19 cellular contexts compared by ENCODE assay signal in the genomic region with DNA sequence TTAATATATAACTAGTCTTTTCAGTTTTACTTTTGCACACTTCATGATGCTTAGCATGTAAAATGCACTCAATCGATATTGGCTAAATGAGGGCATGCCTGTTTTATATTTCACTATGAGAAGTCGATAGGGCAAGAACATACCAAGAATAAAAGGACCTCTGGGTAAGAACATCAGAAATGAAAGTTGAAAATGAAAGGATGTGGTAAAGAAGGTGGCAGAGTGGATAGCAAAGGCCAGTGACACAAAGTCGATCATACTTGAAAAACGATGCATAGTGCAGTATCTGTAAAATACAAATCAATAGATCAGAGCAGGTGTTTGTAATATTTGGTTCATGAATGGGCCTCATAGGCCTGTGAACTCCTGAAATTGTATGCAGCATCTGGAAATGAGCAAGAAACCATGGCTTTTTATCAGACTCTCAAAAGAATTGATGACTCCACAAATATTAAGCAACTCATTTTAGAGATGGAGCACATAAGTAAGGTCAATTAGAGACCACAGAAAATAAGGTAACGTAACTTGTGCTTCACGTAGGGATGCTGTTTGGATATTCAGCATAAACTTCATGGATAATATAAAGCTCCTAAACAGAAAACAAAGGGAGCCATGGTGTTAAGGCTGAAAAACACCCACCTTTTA.
A peak's percentile ranks its signal among the peaks of the same experiment; 100 is the strongest.
DNase-seq lines count a peak whose midpoint lies in the region; ATAC-seq, FAIRE-seq and TF ChIP-seq lines count a peak whose summit lies in the region.
"Had no signal": no experiment of that assay in that cellular context is flagged by ENCODE, and none has a peak within 500 bp of the region (broad histone marks: within the 10 kb centered on the region; RNA-seq: fewer than 3 reads in every experiment).

No MANE protein-coding gene starts in this region.

- H3K18ac ChIP-seq in IMR-90 (ENCODE audit: low read depth, low read length) = no peak overlapping the region

- intact Hi-C loops in mammary epithelial cell (cut with micrococcal nuclease) = no loop called here
- intact Hi-C loops in breast epithelium (cut with DNase I; ENCODE audit: low total_unique reads) = no loop called here
- intact Hi-C loops in IMR-90 (cut with micrococcal nuclease) = no loop called here
- intact Hi-C loops in K562 (cut with micrococcal nuclease) = no loop called here

- H3K9ac ChIP-seq in mammary epithelial cell (ENCODE audit: insufficient read depth, low read length) (no peak overlapping the region), IMR-90 (ENCODE audit: low read depth, low read length) (no peak overlapping the region), K562 (ENCODE audit: insufficient read depth in 1 of 2, low read depth in 2 of 2, low read length in 2 of 2) (no peak overlapping the region)

- TF ChIP-seq POLR2A in breast epithelium (IDR thresholded peaks at IDR 0.05) (no peak), GM12892 (IDR thresholded peaks at IDR 0.05; ENCODE audit: low read depth, low read length) (no peak), IMR-90 (IDR thresholded peaks at IDR 0.05; ENCODE audit: low read depth, low read length) (no peak), K562 (conservative IDR thresholded peaks at IDR 0.05) (no peak)

- H3K4me3 ChIP-seq in mammary epithelial cell (replicated peaks in 1 of 3; ENCODE audit: insufficient read depth in 1 of 3, low read depth in 2 of 3, low read length in 3 of 3) (no peak overlapping the region), breast epithelium (no peak overlapping the region), IMR-90 (ENCODE audit: insufficient read depth, low read depth, low read length) (no peak overlapping the region), K562 (no peak overlapping the region)
- H3K4me3 ChIP-seq: HAP-1 had no signal

- no peak overlapping the region for H2BK20ac ChIP-seq in IMR-90 (ENCODE audit: low read depth, low read length)

- H2AFZ ChIP-seq in mammary epithelial cell (ENCODE audit: low read depth, low read length) (peak overlapping the region; percentile 21), IMR-90 (replicated peaks; ENCODE audit: low read length, poor library complexity) (no peak overlapping the region), K562 (ENCODE audit: low read depth, low read length) (no peak overlapping the region)

- H3K4ac ChIP-seq in IMR-90 (ENCODE audit: low read depth, low read length) = no peak overlapping the region

- no peak for TF ChIP-seq CTCF in mammary epithelial cell (conservative IDR thresholded peaks at IDR 0.05 in 1 of 2, IDR thresholded peaks at IDR 0.05 in 1 of 2; ENCODE audit: extremely low read depth in 1 of 2, insufficient read depth in 1 of 2, low read depth in 1 of 2, low read length in 2 of 2)
- TF ChIP-seq CTCF in breast epithelium (IDR thresholded peaks at IDR 0.05) = no peak
- TF ChIP-seq CTCF in IMR-90 (conservative IDR thresholded peaks at IDR 0.05; ENCODE audit: low read depth, low read length) = no peak
- no peak for TF ChIP-seq CTCF in K562 (IDR thresholded peaks at IDR 0.05 in 2 of 3, conservative IDR thresholded peaks at IDR 0.05 in 1 of 3; ENCODE audit: insufficient read depth in 2 of 3, low read depth in 1 of 3, low read length in 3 of 3)

- in situ Hi-C loops in mammary epithelial cell (cut with MboI; ENCODE audit: low sequenced_read_pairs in 2 of 2) (no loop called here), IMR-90 (cut with MboI; ENCODE audit: low sequenced_read_pairs) (no loop called here), K562 (cut with MboI) (no loop called here)

- H3K14ac ChIP-seq in IMR-90 (replicated peaks; ENCODE audit: low read depth, low read length) = no peak overlapping the region

- CTCF ChIA-PET in mammary epithelial cell (lab: Charles Lee; ENCODE audit: low non-redundant PET) (no interaction called here), IMR-90 (lab: Yijun Ruan, JAX) (no interaction called here), K562 (lab: Yijun Ruan, JAX; ENCODE audit: low intra/inter-chr PET ratio) (no interaction called here)

- no peaks in the 10 kb centered on the region for H3K36me3 ChIP-seq in mammary epithelial cell (ENCODE audit: insufficient read depth, low read length)
- H3K36me3 ChIP-seq in breast epithelium = no peaks in the 10 kb centered on the region
- H3K36me3 ChIP-seq in IMR-90 (ENCODE audit: control insufficient read depth, insufficient read depth, low read length) = no peaks in the 10 kb centered on the region
- H3K36me3 ChIP-seq in K562 (ENCODE audit: control insufficient read depth, insufficient read depth, low read length) = no peaks in the 10 kb centered on the region
- H3K36me3 ChIP-seq: HAP-1 had no signal

- dilution Hi-C loops in mammary epithelial cell (cut with HindIII; ENCODE audit: low sequenced_read_pairs) = no loop called here
- dilution Hi-C loops in IMR-90 (cut with HindIII; ENCODE audit: low sequenced_read_pairs, unreplicated experiment) = no loop called here

- no peak overlapping the region for H4K91ac ChIP-seq in IMR-90 (ENCODE audit: insufficient read depth, low read depth, low read length)

- H3K27me3 ChIP-seq in mammary epithelial cell (ENCODE audit: insufficient read depth, low read length) (no peaks in the 10 kb centered on the region), breast epithelium (no peaks in the 10 kb centered on the region), IMR-90 (ENCODE audit: control insufficient read depth, insufficient read depth, low read length) (no peaks in the 10 kb centered on the region), K562 (ENCODE audit: control insufficient read depth in 2 of 2, insufficient read depth in 2 of 2, low read length in 2 of 2) (no peaks in the 10 kb centered on the region)

- POLR2A ChIA-PET in IMR-90 (lab: Charles Lee; ENCODE audit: unreplicated experiment) = no interaction called here
- POLR2A ChIA-PET in K562 (lab: Yijun Ruan, JAX) = no interaction called here

- H3K79me2 ChIP-seq in mammary epithelial cell (ENCODE audit: insufficient read depth, low read length) (no peaks in the 10 kb centered on the region), K562 (ENCODE audit: control insufficient read depth, insufficient read depth, low read length) (no peaks in the 10 kb centered on the region)

- no peaks in the 10 kb centered on the region for H3K9me3 ChIP-seq in mammary epithelial cell (replicated peaks; ENCODE audit: insufficient read depth, low read length)
- H3K9me3 ChIP-seq in breast epithelium = no peaks in the 10 kb centered on the region
- no peaks in the 10 kb centered on the region for H3K9me3 ChIP-seq in IMR-90 (ENCODE audit: control insufficient read depth, insufficient read depth, low read length)
- H3K9me3 ChIP-seq in K562 (replicated peaks; ENCODE audit: control insufficient read depth, insufficient read depth, low read depth, low read length) = no peaks in the 10 kb centered on the region
- H3K9me3 ChIP-seq: HAP-1 had no signal

- peaks cover 18% of the 10 kb centered on the region for H3K4me1 ChIP-seq in mammary epithelial cell (ENCODE audit: insufficient read depth, low read length)
- H3K4me1 ChIP-seq in breast epithelium = no peaks in the 10 kb centered on the region
- H3K4me1 ChIP-seq in IMR-90 (ENCODE audit: control insufficient read depth, insufficient read depth, low read length) = peaks cover 2% of the 10 kb centered on the region
- no peaks in the 10 kb centered on the region for H3K4me1 ChIP-seq in K562 (replicated peaks in 1 of 2; ENCODE audit: control insufficient read depth in 2 of 2, insufficient read depth in 2 of 2, low read length in 2 of 2)

- no peak overlapping the region for H4K5ac ChIP-seq in IMR-90 (ENCODE audit: low read depth, low read length)

- TF ChIP-seq RAD21 in IMR-90 (IDR thresholded peaks at IDR 0.05; ENCODE audit: low read length) = no peak
- TF ChIP-seq RAD21 in K562 (CRISPR knock-in tag; conservative IDR thresholded peaks at IDR 0.05 in 1 of 2, IDR thresholded peaks at IDR 0.05 in 1 of 2) = no peak

- peak; percentile 5 for FAIRE-seq in GM12892 (lab: Jason Lieb, UNC)
- no peak for FAIRE-seq in K562 (lab: Jason Lieb, UNC)
- FAIRE-seq: GM12891, H54 had no signal

- H3K9me1 ChIP-seq in IMR-90 (ENCODE audit: insufficient read depth, low read length) (no peaks in the 10 kb centered on the region), K562 (ENCODE audit: control insufficient read depth, insufficient read depth, low read length) (no peaks in the 10 kb centered on the region)

- H3K79me1 ChIP-seq in IMR-90 (ENCODE audit: low read depth in 1 of 2, low read length in 2 of 2) = no peaks in the 10 kb centered on the region

- no peak for TF ChIP-seq EP300 in K562 (IDR thresholded peaks at IDR 0.05; ENCODE audit: low read length)

- no peak overlapping the region for H2BK120ac ChIP-seq in IMR-90 (ENCODE audit: low read depth, low read length)

- no peak overlapping the region for H2AK5ac ChIP-seq in IMR-90 (ENCODE audit: low read depth, low read length)

- no peak for ATAC-seq in IMR-90 (ENCODE audit: low read depth)
- ATAC-seq in K562 = no peak
- ATAC-seq in GM21576 (IDR thresholded peaks at IDR 0.05; ENCODE audit: unreplicated experiment) = no peak

- no peak overlapping the region for H3K27ac ChIP-seq in mammary epithelial cell (ENCODE audit: insufficient read depth, low read depth, low read length)
- H3K27ac ChIP-seq in breast epithelium = no peak overlapping the region
- H3K27ac ChIP-seq in IMR-90 (ENCODE audit: insufficient read depth, low read length) = no peak overlapping the region
- no peak overlapping the region for H3K27ac ChIP-seq in K562 (ENCODE audit: extremely low read depth, low read depth, low read length)

- H2BK5ac ChIP-seq in IMR-90 (ENCODE audit: low read depth, low read length, poor library complexity, severe bottlenecking) = no peak overlapping the region

- DNase-seq in mammary epithelial cell (no peak), breast epithelium (ENCODE audit: low spot score in 2 of 2) (no peak), GM12892 (ENCODE audit: insufficient read length) (no peak), IMR-90 (no peak), K562 (ENCODE audit: extremely low read depth in 1 of 4, low spot score in 3 of 4) (no peak), retina (no peak)
- DNase-seq: 8988T; C1 segment of cervical spinal cord; Calu3; CD4-positive, alpha-beta memory T cell; COR-L47; DMS53; DMS79 treated with DMSO at 0.1 percent for 48 hours; GF-D8; GOT3 had no signal

- H2BK15ac ChIP-seq in IMR-90 (ENCODE audit: low read depth, low read length) = no peak overlapping the region

- H2AK9ac ChIP-seq in IMR-90 (replicated peaks; ENCODE audit: low read depth, low read length, poor library complexity) = no peak overlapping the region

- H4K8ac ChIP-seq in IMR-90 (ENCODE audit: low read depth in 2 of 2, low read length in 2 of 2) = no peak overlapping the region

- no TSS peak for BruUV-seq in mammary epithelial cell (replicated peaks; lab: Mats Ljungman, UMichigan)
- BruUV-seq in IMR-90 (replicated peaks; lab: Mats Ljungman, UMichigan) = no TSS peak
- BruUV-seq in K562 (replicated peaks; lab: Mats Ljungman, UMichigan) = no TSS peak

- no peak overlapping the region for H3K23ac ChIP-seq in IMR-90 (ENCODE audit: low read depth, low read length)

- H4K20me1 ChIP-seq in mammary epithelial cell (ENCODE audit: insufficient read depth, low read length) = no peaks in the 10 kb centered on the region
- no peaks in the 10 kb centered on the region for H4K20me1 ChIP-seq in IMR-90 (ENCODE audit: insufficient read depth, low read length)
- no peaks in the 10 kb centered on the region for H4K20me1 ChIP-seq in K562 (replicated peaks; ENCODE audit: control insufficient read depth, insufficient read depth, low read length)

- 98% methylated on average over 6 of the region's 6 CpGs for WGBS in mammary epithelial cell (ENCODE audit: low coverage, missing lambda C conversion rate)
- 100% methylated on average over 1 of the region's 6 CpGs; no CpG with 5 or more reads in 1 of the 2 experiments for WGBS in IMR-90 (ENCODE audit: extremely low coverage in 2 of 2, insufficient read length in 1 of 2), 2 experiments
- 3% methylated on average over 6 of the region's 6 CpGs for WGBS in K562 (ENCODE audit: insufficient coverage, low coverage, missing lambda C conversion rate)

- no peak overlapping the region for H3K56ac ChIP-seq in IMR-90 (ENCODE audit: extremely low read depth, insufficient read depth, low read length)

- H3K4me2 ChIP-seq in mammary epithelial cell (ENCODE audit: insufficient read depth, low read depth, low read length) (no peak overlapping the region), IMR-90 (ENCODE audit: low read depth, low read length) (no peak overlapping the region), K562 (ENCODE audit: insufficient read depth, low read length) (no peak overlapping the region)
